15 cellular contexts compared by ENCODE assay signal in the genomic region with DNA sequence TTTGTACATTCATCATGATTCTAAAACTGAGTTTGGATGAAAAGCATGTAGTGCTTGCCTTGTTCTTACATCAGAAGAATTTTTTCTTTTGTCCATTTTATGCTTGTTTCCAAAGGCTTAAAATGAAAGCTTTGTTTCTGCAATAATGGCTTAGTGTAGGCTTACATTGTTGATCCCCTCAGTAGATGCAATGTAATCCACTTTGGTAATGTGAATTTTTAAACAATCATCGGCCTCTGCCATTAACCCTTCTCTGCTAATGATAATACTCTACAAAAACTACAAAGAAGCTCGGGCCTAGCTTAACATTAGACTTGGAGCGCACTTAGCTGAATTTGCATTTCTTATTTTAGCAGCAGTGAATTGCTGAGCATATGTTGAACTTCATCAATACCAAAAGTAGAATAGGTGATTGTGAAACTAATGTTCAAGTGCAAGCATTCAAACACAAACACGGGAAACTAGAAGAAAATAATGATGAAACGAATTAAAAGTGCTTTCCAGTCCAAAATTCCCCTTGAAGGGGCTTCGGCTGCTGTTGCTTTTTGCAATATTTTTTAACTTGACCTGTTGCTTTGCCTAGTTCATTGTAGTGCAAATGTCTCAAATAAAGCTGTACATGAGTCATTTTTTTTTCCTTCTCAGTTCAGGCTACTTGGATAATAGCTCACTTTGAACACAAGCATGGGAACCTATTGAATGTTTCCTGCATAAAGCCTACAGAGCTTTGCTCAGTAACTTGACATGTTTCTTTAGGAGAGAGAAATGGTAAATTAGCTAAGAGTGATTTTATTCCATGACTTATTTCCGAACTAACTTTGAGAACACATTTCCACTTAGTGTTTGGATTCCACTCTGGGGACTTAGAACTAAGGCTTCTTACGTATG.
DNase-seq lines count a peak whose midpoint lies in the region; ATAC-seq, FAIRE-seq and TF ChIP-seq lines count a peak whose summit lies in the region.
"Had no signal": no experiment of that assay in that cellular context is flagged by ENCODE, and none has a peak within 500 bp of the region (broad histone marks: within the 10 kb centered on the region; RNA-seq: fewer than 3 reads in every experiment).

No MANE protein-coding gene starts in this region.

- DNase-seq in D721Med (ENCODE audit: insufficient read length, low spot score) (peak; percentile 13), Karpas-422 (no peak), esophagus muscularis mucosa (ENCODE audit: extremely low spot score) (no peak), neural crest cell (ENCODE audit: low read depth, low spot score) (no peak), GM19239 (ENCODE audit: insufficient read length, low spot score) (no peak), NCI-H1092 (lab: John Stamatoyannopoulos, UW) (no peak)
- DNase-seq in activated CD4-positive, alpha-beta memory T cell treated with anti-CD3 and anti-CD28 coated beads for 36 hours, result no peak
- DNase-seq: activated B cell treated with CpG ODN at 0.5 μM for 24 hours; OCI-M1; ovary; stimulated activated CD4-positive, alpha-beta T cell treated with anti-CD3 and anti-CD28 coated beads, Interleukin-15, amount 100 ng/mL, for 24 hours; trophoblast cell had no signal

- FAIRE-seq in D721Med (lab: Jason Lieb, UNC), result peak; percentile 89
- FAIRE-seq in GM19239 (lab: Jason Lieb, UNC), result no peak

- no peaks in the 10 kb centered on the region for H3K9me2 ChIP-seq in Karpas-422 (replicated peaks; ENCODE audit: insufficient read depth, low read length)

- no peaks in the 10 kb centered on the region for H4K20me1 ChIP-seq in Karpas-422 (ENCODE audit: insufficient read depth, low read depth, low read length)

- POLR2A ChIA-PET in activated CD4-positive, alpha-beta memory T cell treated with anti-CD3 and anti-CD28 coated beads for 36 hours (lab: Charles Lee), result no interaction called here

- no peaks in the 10 kb centered on the region for H3K36me3 Mint-ChIP-seq in neural crest cell (ENCODE audit: low read depth)
- H3K36me3 Mint-ChIP-seq in activated CD4-positive, alpha-beta memory T cell treated with anti-CD3 and anti-CD28 coated beads for 36 hours, result no peaks in the 10 kb centered on the region
- H3K36me3 Mint-ChIP-seq: activated naive CD8-positive, alpha-beta T cell had no signal

- intact Hi-C loops in esophagus muscularis mucosa (cut with DNase I), result no loop called here
- intact Hi-C loops in activated CD4-positive, alpha-beta memory T cell treated with anti-CD3 and anti-CD28 coated beads for 36 hours (cut with micrococcal nuclease), result no loop called here

- H3K27me3 ChIP-seq in Karpas-422 (ENCODE audit: low read length) (no peaks in the 10 kb centered on the region), esophagus muscularis mucosa (no peaks in the 10 kb centered on the region)
- H3K27me3 ChIP-seq: ovary had no signal

- H3K79me2 ChIP-seq in Karpas-422 (ENCODE audit: low read length), result no peaks in the 10 kb centered on the region

- H3K4me3 Mint-ChIP-seq in neural crest cell, result peak overlapping the region; percentile 41
- no peak overlapping the region for H3K4me3 Mint-ChIP-seq in activated CD4-positive, alpha-beta memory T cell treated with anti-CD3 and anti-CD28 coated beads for 36 hours
- H3K4me3 Mint-ChIP-seq: activated B cell treated with CpG ODN at 0.5 μM for 24 hours; activated naive CD8-positive, alpha-beta T cell had no signal

- TF ChIP-seq CTCF in D721Med (IDR thresholded peaks at IDR 0.05; ENCODE audit: insufficient read depth, missing control alignments) (no peak), esophagus muscularis mucosa (IDR thresholded peaks at IDR 0.05) (no peak), neural crest cell (conservative IDR thresholded peaks at IDR 0.05) (no peak)

- H3K4me1 Mint-ChIP-seq in neural crest cell, result peaks cover 44% of the 10 kb centered on the region
- H3K4me1 Mint-ChIP-seq in activated CD4-positive, alpha-beta memory T cell treated with anti-CD3 and anti-CD28 coated beads for 36 hours (ENCODE audit: low read depth), result no peaks in the 10 kb centered on the region
- H3K4me1 Mint-ChIP-seq: activated B cell treated with CpG ODN at 0.5 μM for 24 hours had no signal

- no peak overlapping the region for H3K9ac ChIP-seq in Karpas-422 (ENCODE audit: low read length)

- TF ChIP-seq POLR2A in esophagus muscularis mucosa (IDR thresholded peaks at IDR 0.05; ENCODE audit: low read depth), result no peak

- H3K9me3 ChIP-seq in Karpas-422 (ENCODE audit: low read length) (no peaks in the 10 kb centered on the region), esophagus muscularis mucosa (no peaks in the 10 kb centered on the region)
- H3K9me3 ChIP-seq: ovary had no signal

- H3K4me1 ChIP-seq in Karpas-422 (ENCODE audit: low read length) (peaks cover 10% of the 10 kb centered on the region), esophagus muscularis mucosa (peaks cover 3 to 64% (median 48%) of the 10 kb centered on the region in 4 donors)

- peak overlapping the region; percentile 0 for H3K4me2 ChIP-seq in Karpas-422 (ENCODE audit: low read depth, low read length, poor library complexity, severe bottlenecking)

- 62% methylated on average over 8 of the region's 8 CpGs for WGBS in esophagus muscularis mucosa

- CTCF ChIA-PET in activated CD4-positive, alpha-beta memory T cell treated with anti-CD3 and anti-CD28 coated beads for 36 hours (lab: Charles Lee), result no interaction called here

- H3K27ac Mint-ChIP-seq in neural crest cell (ENCODE audit: unreplicated experiment), result peak overlapping the region; percentile 90
- no peak overlapping the region for H3K27ac Mint-ChIP-seq in activated CD4-positive, alpha-beta memory T cell treated with anti-CD3 and anti-CD28 coated beads for 36 hours
- H3K27ac Mint-ChIP-seq: activated B cell treated with CpG ODN at 0.5 μM for 24 hours; activated naive CD8-positive, alpha-beta T cell had no signal

- TF ChIP-seq EP300 in esophagus muscularis mucosa (IDR thresholded peaks at IDR 0.05), result no peak

- no peak overlapping the region for H3K27ac ChIP-seq in Karpas-422 (ENCODE audit: low read length)
- peak overlapping the region in 1 of 4 donors; percentile 3 for H3K27ac ChIP-seq in esophagus muscularis mucosa (replicated peaks in 1 of 4)
- H3K27ac ChIP-seq: ovary had no signal

- ATAC-seq in GM21576 (IDR thresholded peaks at IDR 0.05; ENCODE audit: unreplicated experiment), result no peak

- H3K4me3 ChIP-seq in Karpas-422 (ENCODE audit: low read length) (no peak overlapping the region), esophagus muscularis mucosa (peak overlapping the region in 3 of 4 donors; percentile 0 to 10 (median 5))
- H3K4me3 ChIP-seq: lung, ovary had no signal

- no peak overlapping the region for H2AFZ ChIP-seq in Karpas-422 (ENCODE audit: low read length)

- H3K9me3 Mint-ChIP-seq in neural crest cell, result no peaks in the 10 kb centered on the region
- no peaks in the 10 kb centered on the region for H3K9me3 Mint-ChIP-seq in activated CD4-positive, alpha-beta memory T cell treated with anti-CD3 and anti-CD28 coated beads for 36 hours
- H3K9me3 Mint-ChIP-seq: activated B cell treated with CpG ODN at 0.5 μM for 24 hours had no signal

- no peaks in the 10 kb centered on the region for H3K36me3 ChIP-seq in Karpas-422 (ENCODE audit: insufficient read depth, low read length)
- H3K36me3 ChIP-seq in esophagus muscularis mucosa, result no peaks in the 10 kb centered on the region
- H3K36me3 ChIP-seq: ovary had no signal

- H3K27me3 Mint-ChIP-seq in neural crest cell (ENCODE audit: low read depth), result no peaks in the 10 kb centered on the region
- H3K27me3 Mint-ChIP-seq in activated CD4-positive, alpha-beta memory T cell treated with anti-CD3 and anti-CD28 coated beads for 36 hours, result no peaks in the 10 kb centered on the region
- H3K27me3 Mint-ChIP-seq: activated B cell treated with CpG ODN at 0.5 μM for 24 hours had no signal
